Comparison of ENCODE assay signal across 8 cellular contexts in genomic region chr10:112732277-112732891, GRCh38.
DNase-seq lines count a peak whose midpoint lies in the region; ATAC-seq, FAIRE-seq and TF ChIP-seq lines count a peak whose summit lies in the region.

No MANE protein-coding gene starts in this region.

- TF ChIP-seq CTCF in BE2C (IDR thresholded peaks at IDR 0.05; ENCODE audit: low read depth, low read length) (no peak), kidney (IDR thresholded peaks at IDR 0.05; ENCODE audit: borderline replicate concordance, extremely low read depth, insufficient read depth) (no peak)

- H3K9ac ChIP-seq in SK-N-MC (ENCODE audit: insufficient read length) (no peak overlapping the region), kidney (ENCODE audit: low read length in 2 of 2) (no peak overlapping the region)

- ATAC-seq in HG02642 (IDR thresholded peaks at IDR 0.05; ENCODE audit: poor library complexity, unreplicated experiment) = peak; percentile 54
- ATAC-seq in GM19351 (IDR thresholded peaks at IDR 0.05; ENCODE audit: unreplicated experiment) = no peak

- H3K4me1 ChIP-seq in BE2C = no peaks in the 10 kb centered on the region; the same call in 1 of the 2 replicates
- H3K4me1 ChIP-seq in kidney (ENCODE audit: control insufficient read depth in 1 of 2, insufficient read depth in 1 of 2, low read depth in 1 of 2, low read length in 2 of 2) = peaks cover 0 to 7% of the 10 kb centered on the region in 2 donors

- DNase-seq in D341Med (ENCODE audit: low spot score) (peak; percentile 30), SK-N-MC (ENCODE audit: low read depth, low spot score) (no peak), inferior parietal cortex (ENCODE audit: extremely low spot score) (peak; percentile 21), BE2C (no peak), NCI-H1105 (lab: John Stamatoyannopoulos, UW) (no peak), kidney (no peak)

- no peak overlapping the region for H3K27ac ChIP-seq in SK-N-MC
- H3K27ac ChIP-seq in kidney (ENCODE audit: low read depth in 2 of 2, low read length in 2 of 2) = no peak overlapping the region

- H3K9me3 ChIP-seq in SK-N-MC (ENCODE audit: low read depth, low read length) (no peaks in the 10 kb centered on the region), BE2C (no peaks in the 10 kb centered on the region), kidney (ENCODE audit: control insufficient read depth in 1 of 2, low read length in 2 of 2) (no peaks in the 10 kb centered on the region)

- H3K36me3 ChIP-seq in SK-N-MC (ENCODE audit: insufficient read depth, low read length) = no peaks in the 10 kb centered on the region
- no peaks in the 10 kb centered on the region for H3K36me3 ChIP-seq in BE2C
- no peaks in the 10 kb centered on the region for H3K36me3 ChIP-seq in kidney (ENCODE audit: control insufficient read depth in 1 of 2, insufficient read depth in 2 of 2, low read length in 2 of 2)

- peak overlapping the region; percentile 18; the same call in 1 of the 2 replicates for H3K4me3 ChIP-seq in SK-N-MC
- no peak overlapping the region for H3K4me3 ChIP-seq in BE2C (ENCODE audit: low read depth, low read length)
- H3K4me3 ChIP-seq in kidney (ENCODE audit: low read length in 2 of 2) = no peak overlapping the region

- H3K27me3 ChIP-seq in BE2C = no peaks in the 10 kb centered on the region

- intact Hi-C loops in kidney (cut with DNase I) = no loop called here

- FAIRE-seq in kidney (lab: Jason Lieb, UNC) = no peak

Comparison
In these comparisons a context has a peak if more than half of its experiments do, and no peak if none do; other contexts are left out.
1. DNase-seq: peak in D341Med (single experiment) and inferior parietal cortex (single experiment); none in SK-N-MC (single experiment), BE2C (single experiment), NCI-H1105 (single experiment) and kidney (single experiment).